Comparison of ENCODE assay signal across 10 cellular contexts in genomic region chr9:133979124-133979920, GRCh38. TPM values are rescaled to one million over a fixed set of nuclear protein-coding genes. Genes with fewer than 3 reads are reported as not detected.
A peak's percentile ranks its signal among the peaks of the same experiment; 100 is the strongest.
DNase-seq lines count a peak whose midpoint lies in the region; ATAC-seq and TF ChIP-seq lines count a peak whose summit lies in the region.
"Had no signal": no experiment of that assay in that cellular context is flagged by ENCODE, and none has a peak within 500 bp of the region (broad histone marks: within the 10 kb centered on the region; RNA-seq: fewer than 3 reads in every experiment).

No MANE protein-coding gene starts in this region.

- no peak overlapping the region for H3K9ac ChIP-seq in Karpas-422 (ENCODE audit: low read length)

- H3K27ac ChIP-seq in Karpas-422 (ENCODE audit: low read length): no peak overlapping the region
- H3K27ac ChIP-seq: foreskin keratinocyte had no signal

- DNase-seq in Karpas-422: peak; percentile 74
- DNase-seq in fibroblast of villous mesenchyme (ENCODE audit: low read depth): peak; percentile 56
- peak; percentile 80 for DNase-seq in posterior vena cava (ENCODE audit: low spot score)
- DNase-seq in activated gamma-delta T cell (lab: John Stamatoyannopoulos, UW): no peak
- no peak for DNase-seq in T1000 (lab: John Stamatoyannopoulos, UW)
- DNase-seq in NCI-H446 (lab: John Stamatoyannopoulos, UW): no peak
- DNase-seq in MG63: no peak
- DNase-seq: activated CD4-positive, CD25-positive, alpha-beta regulatory T cell; foreskin keratinocyte had no signal

- H3K9me2 ChIP-seq in Karpas-422 (replicated peaks; ENCODE audit: insufficient read depth, low read length): no peaks in the 10 kb centered on the region

- H3K27me3 ChIP-seq in Karpas-422 (ENCODE audit: low read length): no peaks in the 10 kb centered on the region
- H3K27me3 ChIP-seq in MG63: no peaks in the 10 kb centered on the region
- H3K27me3 ChIP-seq: foreskin keratinocyte had no signal

- TF ChIP-seq CTCF in fibroblast of villous mesenchyme (IDR thresholded peaks at IDR 0.05; ENCODE audit: insufficient read depth, low read depth, low read length): no peak

- peaks cover 76% of the 10 kb centered on the region for H4K20me1 ChIP-seq in Karpas-422 (ENCODE audit: insufficient read depth, low read depth, low read length)

- no peak overlapping the region for H2AFZ ChIP-seq in Karpas-422 (ENCODE audit: low read length)

- no peaks in the 10 kb centered on the region for H3K36me3 ChIP-seq in Karpas-422 (ENCODE audit: insufficient read depth, low read length)
- no peaks in the 10 kb centered on the region for H3K36me3 ChIP-seq in MG63

- peaks cover 25% of the 10 kb centered on the region for H3K4me1 ChIP-seq in Karpas-422 (ENCODE audit: low read length)
- H3K4me1 ChIP-seq: foreskin keratinocyte had no signal

- intact Hi-C loops in posterior vena cava (cut with DNase I): no loop called here

- peak; percentile 49 for ATAC-seq in GM18511 (IDR thresholded peaks at IDR 0.05; ENCODE audit: unreplicated experiment)
- ATAC-seq: foreskin keratinocyte had no signal

- H3K4me2 ChIP-seq in Karpas-422 (ENCODE audit: low read depth, low read length, poor library complexity, severe bottlenecking): peak overlapping the region; percentile 48

- no peaks in the 10 kb centered on the region for H3K79me2 ChIP-seq in Karpas-422 (ENCODE audit: low read length)

- no peak overlapping the region for H3K4me3 ChIP-seq in Karpas-422 (ENCODE audit: low read length)
- H3K4me3 ChIP-seq in fibroblast of villous mesenchyme (ENCODE audit: low read depth, low read length): no peak overlapping the region
- no peak overlapping the region for H3K4me3 ChIP-seq in MG63

- H3K9me3 ChIP-seq in Karpas-422 (ENCODE audit: low read length) (no peaks in the 10 kb centered on the region), MG63 (no peaks in the 10 kb centered on the region)

RNA-seq across cellular contexts. Expression of gene VAV2, which starts 12.8 kb away (rescaled TPM):
- 3.5 and 9.6 TPM in 2 replicates for total RNA-seq in Karpas-422 (2014; rRNA removed; shearing (Covaris generic); ENCODE audit: low replicate concordance)
- total RNA-seq in fibroblast of villous mesenchyme: 9.7 and 13.4 TPM in 2 replicates
- total RNA-seq in posterior vena cava: 10 to 100 TPM; 12.9 to 17.9 TPM
- total RNA-seq in MG63 (2014; rRNA removed; shearing (Covaris generic); ENCODE audit: low replicate concordance): 17.3 and 22.8 TPM in 2 replicates

RNA-seq across cellular contexts. Expression of gene BRD3OS, which starts 46.0 kb away (rescaled TPM):
- total RNA-seq in Karpas-422 (2014; rRNA removed; shearing (Covaris generic); ENCODE audit: low replicate concordance): 41.0 and 49.5 TPM in 2 replicates
- total RNA-seq in fibroblast of villous mesenchyme (18.4 and 22.9 TPM in 2 replicates), posterior vena cava (10 to 100 TPM; 11.9 to 14.3 TPM)
- total RNA-seq in MG63 (2014; rRNA removed; shearing (Covaris generic); ENCODE audit: low replicate concordance): 7.8 and 18.6 TPM in 2 replicates

Comparison
In these comparisons a context has a peak if more than half of its experiments do, and no peak if none do; other contexts are left out.
1. DNase-seq: peak in Karpas-422 (single experiment), fibroblast of villous mesenchyme (single experiment) and posterior vena cava (single experiment); none in activated gamma-delta T cell (single experiment), T1000 (single experiment), NCI-H446 (0 of 2) and MG63 (single experiment).